Comparison of ENCODE assay signal across 1 cellular context in the genomic region with DNA sequence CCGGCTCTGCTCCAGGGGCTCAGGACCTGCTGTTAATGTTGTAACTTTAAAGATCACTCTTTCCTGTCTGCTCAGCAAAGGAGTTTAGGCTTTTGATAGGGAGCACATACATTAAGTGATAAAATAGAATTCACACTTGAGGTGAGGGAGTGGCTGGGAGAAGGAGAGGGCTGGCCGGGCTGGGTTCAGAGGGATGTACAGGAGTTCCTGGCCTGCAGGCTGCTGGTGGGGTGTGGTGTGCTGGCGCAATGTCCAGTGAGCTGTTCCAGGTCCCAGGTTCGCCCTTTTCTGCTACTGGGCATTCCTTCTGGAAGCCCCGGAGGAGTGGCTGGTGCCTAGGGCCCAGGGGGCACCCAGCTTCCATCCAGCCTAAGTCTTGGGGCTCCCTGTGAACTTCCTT.
TF ChIP-seq lines count a peak whose summit lies in the region.

No MANE protein-coding gene starts in this region.

TF ChIP-seq in SK-N-SH, 30 proteins besides CTCF, POLR2A, EP300 and RAD21 (continued from another document):
- TF ChIP-seq TAF1 (IDR thresholded peaks at IDR 0.05; ENCODE audit: borderline replicate concordance, low read depth, low read length) (no peak), FOSL2 (IDR thresholded peaks at IDR 0.05; ENCODE audit: borderline replicate concordance, low read depth) (no peak), USF2 (IDR thresholded peaks at IDR 0.05; ENCODE audit: borderline replicate concordance, low read depth, low read length) (no peak), RCOR1 (IDR thresholded peaks at IDR 0.05; ENCODE audit: low read length) (no peak), RXRA (IDR thresholded peaks at IDR 0.05; ENCODE audit: borderline replicate concordance, low read depth) (no peak)
